1 cellular context compared by ENCODE assay signal in the genomic region with DNA sequence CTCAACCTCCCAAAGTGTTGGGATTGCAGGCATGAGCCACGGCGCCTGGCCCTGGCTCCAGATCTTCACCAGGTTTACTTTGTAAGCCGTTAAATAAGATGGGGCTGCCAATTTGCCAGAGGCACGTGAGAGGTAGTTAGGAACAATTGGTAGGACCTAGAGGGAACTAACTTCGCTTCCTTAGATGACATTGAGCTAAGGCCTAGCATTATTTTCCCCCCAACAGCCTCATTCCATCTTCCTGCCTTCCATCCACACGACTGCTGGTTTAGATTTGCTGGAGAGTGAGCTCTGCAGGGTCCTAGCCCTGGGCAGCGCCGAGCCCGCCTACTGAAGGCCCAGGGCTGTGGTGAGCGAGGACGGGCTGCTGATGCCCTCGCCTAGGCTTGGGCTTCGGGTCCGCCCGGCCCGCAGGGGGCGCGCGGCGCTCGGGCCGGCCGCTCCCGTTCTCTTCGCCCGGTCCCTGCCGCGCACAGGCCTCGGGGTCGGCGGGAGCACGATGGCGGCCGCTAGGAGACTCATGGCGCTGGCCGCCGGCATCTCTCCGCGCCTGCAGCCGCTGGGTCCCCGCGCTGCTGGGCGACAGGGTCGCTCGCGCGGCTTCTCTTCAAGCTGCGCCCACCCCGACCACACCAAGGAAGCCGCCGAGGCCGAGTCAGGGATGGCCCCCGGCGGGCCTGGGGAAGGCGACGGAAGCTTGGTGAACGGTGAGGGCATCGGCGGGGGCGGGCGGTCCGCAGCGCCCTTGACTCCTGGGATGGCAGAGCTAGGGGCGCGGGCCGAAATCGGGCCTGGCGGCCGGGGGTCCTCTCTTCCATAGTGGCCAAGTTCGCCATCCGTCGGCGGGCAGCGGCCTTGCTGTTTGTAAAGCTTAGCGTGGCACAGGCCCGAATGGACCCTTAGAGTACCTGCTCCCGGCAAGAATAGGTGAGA.
A peak's percentile ranks its signal among the peaks of the same experiment; 100 is the strongest.
TF ChIP-seq lines count a peak whose summit lies in the region.

No MANE protein-coding gene starts in this region.

TF ChIP-seq in K562, 482 proteins besides CTCF, POLR2A, EP300 and RAD21 (continues in another document):
- TF ChIP-seq ZFP36 (IDR thresholded peaks at IDR 0.05; ENCODE audit: low read depth, low read length, partially characterized antibody) (peak; percentile 18), SMAD2 (IDR thresholded peaks at IDR 0.05; ENCODE audit: low read depth, low read length) (no peak), CREBBP (IDR thresholded peaks at IDR 0.05; ENCODE audit: low read depth, low read length) (no peak), KLF10 (CRISPR knock-in tag; IDR thresholded peaks at IDR 0.05) (no peak), YY1 (IDR thresholded peaks at IDR 0.05; ENCODE audit: borderline replicate concordance in 1 of 3, control insufficient read depth in 1 of 3, extremely low read depth in 1 of 3, insufficient read depth in 3 of 3, insufficient read length in 1 of 3, insufficient replicate concordance in 2 of 3, low read depth in 1 of 3, low read length in 2 of 3) (peak; percentile 89 to 98 (median 96)), TARDBP (IDR thresholded peaks at IDR 0.05) (no peak), DEAF1 (CRISPR knock-in tag; IDR thresholded peaks at IDR 0.05) (peak; percentile 28; the same call in 1 of the 2 replicates), ETV5 (CRISPR knock-in tag; IDR thresholded peaks at IDR 0.05; ENCODE audit: low read depth) (peak; percentile 19; the same call in 1 of the 2 replicates), SMARCE1 (IDR thresholded peaks at IDR 0.05) (no peak), DMBX1 (CRISPR knock-in tag; IDR thresholded peaks at IDR 0.05; ENCODE audit: borderline replicate concordance) (0 out of 2 replicates have a peak, but pooled peaks have one; percentile 18), SETDB1 (IDR thresholded peaks at IDR 0.05; ENCODE audit: low read length) (no peak), CLOCK (CRISPR knock-in tag; IDR thresholded peaks at IDR 0.05; ENCODE audit: borderline replicate concordance) (no peak), THRA (IDR thresholded peaks at IDR 0.05) (no peak), ZNF395 (CRISPR knock-in tag; IDR thresholded peaks at IDR 0.05) (peak; percentile 79; the same call in 1 of the 2 replicates), ZNF586 (CRISPR knock-in tag; conservative IDR thresholded peaks at IDR 0.05) (no peak), ZNF12 (CRISPR knock-in tag; IDR thresholded peaks at IDR 0.05) (0 out of 2 replicates have a peak, but pooled peaks have one; percentile 38), ESRRA (IDR thresholded peaks at IDR 0.05; ENCODE audit: borderline replicate concordance, low read depth) (peak; percentile 87), PRPF4 (IDR thresholded peaks at IDR 0.05; ENCODE audit: insufficient read depth, low read depth, low read length, poor library complexity, severe bottlenecking) (peak; percentile 23), ZHX1 (conservative IDR thresholded peaks at IDR 0.05; ENCODE audit: low read length) (0 out of 2 replicates have a peak, but pooled peaks have one; percentile 29), ILK (tag; IDR thresholded peaks at IDR 0.05; ENCODE audit: borderline replicate concordance, low read depth) (no peak)
- TF ChIP-seq, protein P1, sequence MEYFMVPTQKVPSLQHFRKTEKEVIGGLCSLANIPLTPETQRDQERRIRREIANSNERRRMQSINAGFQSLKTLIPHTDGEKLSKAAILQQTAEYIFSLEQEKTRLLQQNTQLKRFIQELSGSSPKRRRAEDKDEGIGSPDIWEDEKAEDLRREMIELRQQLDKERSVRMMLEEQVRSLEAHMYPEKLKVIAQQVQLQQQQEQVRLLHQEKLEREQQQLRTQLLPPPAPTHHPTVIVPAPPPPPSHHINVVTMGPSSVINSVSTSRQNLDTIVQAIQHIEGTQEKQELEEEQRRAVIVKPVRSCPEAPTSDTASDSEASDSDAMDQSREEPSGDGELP (CRISPR knock-in tag; IDR thresholded peaks at IDR 0.05; ENCODE audit: borderline replicate concordance), result peak; percentile 71
- TF ChIP-seq, protein P2, sequence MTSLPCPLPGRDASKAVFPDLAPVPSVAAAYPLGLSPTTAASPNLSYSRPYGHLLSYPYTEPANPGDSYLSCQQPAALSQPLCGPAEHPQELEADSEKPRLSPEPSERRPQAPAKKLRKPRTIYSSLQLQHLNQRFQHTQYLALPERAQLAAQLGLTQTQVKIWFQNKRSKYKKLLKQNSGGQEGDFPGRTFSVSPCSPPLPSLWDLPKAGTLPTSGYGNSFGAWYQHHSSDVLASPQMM (CRISPR knock-in tag; IDR thresholded peaks at IDR 0.05), result no peak
- TF ChIP-seq, protein P3, sequence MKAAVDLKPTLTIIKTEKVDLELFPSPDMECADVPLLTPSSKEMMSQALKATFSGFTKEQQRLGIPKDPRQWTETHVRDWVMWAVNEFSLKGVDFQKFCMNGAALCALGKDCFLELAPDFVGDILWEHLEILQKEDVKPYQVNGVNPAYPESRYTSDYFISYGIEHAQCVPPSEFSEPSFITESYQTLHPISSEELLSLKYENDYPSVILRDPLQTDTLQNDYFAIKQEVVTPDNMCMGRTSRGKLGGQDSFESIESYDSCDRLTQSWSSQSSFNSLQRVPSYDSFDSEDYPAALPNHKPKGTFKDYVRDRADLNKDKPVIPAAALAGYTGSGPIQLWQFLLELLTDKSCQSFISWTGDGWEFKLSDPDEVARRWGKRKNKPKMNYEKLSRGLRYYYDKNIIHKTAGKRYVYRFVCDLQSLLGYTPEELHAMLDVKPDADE (conservative IDR thresholded peaks at IDR 0.05; ENCODE audit: control insufficient read depth, low read depth, low read length), result peak; percentile 90
- TF ChIP-seq, protein P4, sequence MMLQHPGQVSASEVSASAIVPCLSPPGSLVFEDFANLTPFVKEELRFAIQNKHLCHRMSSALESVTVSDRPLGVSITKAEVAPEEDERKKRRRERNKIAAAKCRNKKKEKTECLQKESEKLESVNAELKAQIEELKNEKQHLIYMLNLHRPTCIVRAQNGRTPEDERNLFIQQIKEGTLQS (IDR thresholded peaks at IDR 0.05), result no peak
- TF ChIP-seq, protein P4 (CRISPR knock-in tag; conservative IDR thresholded peaks at IDR 0.05), result peak; percentile 89
- TF ChIP-seq, protein P5, sequence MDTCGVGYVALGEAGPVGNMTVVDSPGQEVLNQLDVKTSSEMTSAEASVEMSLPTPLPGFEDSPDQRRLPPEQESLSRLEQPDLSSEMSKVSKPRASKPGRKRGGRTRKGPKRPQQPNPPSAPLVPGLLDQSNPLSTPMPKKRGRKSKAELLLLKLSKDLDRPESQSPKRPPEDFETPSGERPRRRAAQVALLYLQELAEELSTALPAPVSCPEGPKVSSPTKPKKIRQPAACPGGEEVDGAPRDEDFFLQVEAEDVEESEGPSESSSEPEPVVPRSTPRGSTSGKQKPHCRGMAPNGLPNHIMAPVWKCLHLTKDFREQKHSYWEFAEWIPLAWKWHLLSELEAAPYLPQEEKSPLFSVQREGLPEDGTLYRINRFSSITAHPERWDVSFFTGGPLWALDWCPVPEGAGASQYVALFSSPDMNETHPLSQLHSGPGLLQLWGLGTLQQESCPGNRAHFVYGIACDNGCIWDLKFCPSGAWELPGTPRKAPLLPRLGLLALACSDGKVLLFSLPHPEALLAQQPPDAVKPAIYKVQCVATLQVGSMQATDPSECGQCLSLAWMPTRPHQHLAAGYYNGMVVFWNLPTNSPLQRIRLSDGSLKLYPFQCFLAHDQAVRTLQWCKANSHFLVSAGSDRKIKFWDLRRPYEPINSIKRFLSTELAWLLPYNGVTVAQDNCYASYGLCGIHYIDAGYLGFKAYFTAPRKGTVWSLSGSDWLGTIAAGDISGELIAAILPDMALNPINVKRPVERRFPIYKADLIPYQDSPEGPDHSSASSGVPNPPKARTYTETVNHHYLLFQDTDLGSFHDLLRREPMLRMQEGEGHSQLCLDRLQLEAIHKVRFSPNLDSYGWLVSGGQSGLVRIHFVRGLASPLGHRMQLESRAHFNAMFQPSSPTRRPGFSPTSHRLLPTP (IDR thresholded peaks at IDR 0.05; ENCODE audit: borderline replicate concordance, extremely low read depth, insufficient read length), result no peak
- TF ChIP-seq, protein P6, sequence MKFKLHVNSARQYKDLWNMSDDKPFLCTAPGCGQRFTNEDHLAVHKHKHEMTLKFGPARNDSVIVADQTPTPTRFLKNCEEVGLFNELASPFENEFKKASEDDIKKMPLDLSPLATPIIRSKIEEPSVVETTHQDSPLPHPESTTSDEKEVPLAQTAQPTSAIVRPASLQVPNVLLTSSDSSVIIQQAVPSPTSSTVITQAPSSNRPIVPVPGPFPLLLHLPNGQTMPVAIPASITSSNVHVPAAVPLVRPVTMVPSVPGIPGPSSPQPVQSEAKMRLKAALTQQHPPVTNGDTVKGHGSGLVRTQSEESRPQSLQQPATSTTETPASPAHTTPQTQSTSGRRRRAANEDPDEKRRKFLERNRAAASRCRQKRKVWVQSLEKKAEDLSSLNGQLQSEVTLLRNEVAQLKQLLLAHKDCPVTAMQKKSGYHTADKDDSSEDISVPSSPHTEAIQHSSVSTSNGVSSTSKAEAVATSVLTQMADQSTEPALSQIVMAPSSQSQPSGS (CRISPR knock-in tag; IDR thresholded peaks at IDR 0.05), result no peak; the same call in 1 of the 2 replicates
